ENCODE assay signal across 1 cellular context in genomic region chr3:4343258-4343657, GRCh38.
TF ChIP-seq lines count a peak whose summit lies in the region.

No MANE protein-coding gene starts in this region.

TF ChIP-seq in SK-N-SH treated with all-trans-retinoic acid at 6 μM for 48 hours, 23 proteins besides CTCF, POLR2A, EP300 and RAD21 (continued from another document):
- TF ChIP-seq PPARA (CRISPR knock-in tag; IDR thresholded peaks at IDR 0.05; ENCODE audit: borderline replicate concordance) (no peak), RARB (CRISPR knock-in tag; IDR thresholded peaks at IDR 0.05) (no peak), ZNF70 (CRISPR knock-in tag; IDR thresholded peaks at IDR 0.05) (no peak), ZFP30 (CRISPR knock-in tag; IDR thresholded peaks at IDR 0.05) (no peak), ZNF565 (CRISPR knock-in tag; conservative IDR thresholded peaks at IDR 0.05; ENCODE audit: low read depth) (no peak), TCF4 (CRISPR knock-in tag; IDR thresholded peaks at IDR 0.05; ENCODE audit: borderline replicate concordance) (no peak)
